1 cellular context compared by ENCODE assay signal in the genomic region with DNA sequence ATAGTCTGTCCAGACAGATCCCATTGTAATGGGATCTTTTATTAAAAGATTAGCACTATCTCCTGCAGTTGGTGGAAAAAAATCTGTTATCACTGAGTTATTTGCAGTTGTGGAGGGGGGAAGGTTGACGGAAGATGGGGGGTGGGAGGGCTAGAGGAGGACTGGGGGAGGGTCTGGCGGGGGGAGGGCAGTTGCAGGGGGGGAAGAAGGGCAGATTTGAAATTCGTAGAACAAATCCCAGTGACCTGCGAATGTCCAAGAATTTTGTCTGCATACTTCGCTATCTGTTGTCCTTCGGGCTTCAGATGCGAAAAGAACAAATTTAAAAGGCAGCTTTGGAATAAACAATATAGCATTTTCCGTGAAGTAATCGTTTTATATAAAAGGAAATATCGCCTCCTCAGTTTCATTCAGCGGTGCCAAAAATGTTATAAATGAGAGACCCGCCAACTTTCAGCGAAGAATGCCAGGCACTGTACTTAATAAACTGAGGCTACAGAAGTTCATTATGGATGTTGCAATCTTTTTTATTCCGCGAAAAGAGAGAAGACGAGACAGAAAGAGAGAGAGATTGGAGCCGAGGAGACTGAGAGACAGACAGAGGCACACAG.
A peak's percentile ranks its signal among the peaks of the same experiment; 100 is the strongest.
TF ChIP-seq lines count a peak whose summit lies in the region.

No MANE protein-coding gene starts in this region.

TF ChIP-seq in HepG2, 621 proteins besides CTCF, POLR2A, EP300 and RAD21 (continued from another document):
- TF ChIP-seq ZNF256 (CRISPR knock-in tag; conservative IDR thresholded peaks at IDR 0.05) (no peak), TEAD2 (CRISPR knock-in tag; IDR thresholded peaks at IDR 0.05) (no peak), MED1 (CRISPR knock-in tag; IDR thresholded peaks at IDR 0.05) (peak; percentile 3; the same call in 1 of the 2 replicates), ASH2L (IDR thresholded peaks at IDR 0.05; ENCODE audit: insufficient read length, low read depth, low read length) (peak; percentile 43), YEATS4 (CRISPR knock-in tag; IDR thresholded peaks at IDR 0.05; ENCODE audit: borderline replicate concordance) (no peak), ZNF33B (CRISPR knock-in tag; IDR thresholded peaks at IDR 0.05) (0 out of 2 replicates have a peak, but pooled peaks have one; percentile 11), SRY (CRISPR knock-in tag; IDR thresholded peaks at IDR 0.05) (0 out of 2 replicates have a peak, but pooled peaks have one; percentile 8), ARID4A (CRISPR knock-in tag; IDR thresholded peaks at IDR 0.05; ENCODE audit: borderline replicate concordance) (0 out of 2 replicates have a peak, but pooled peaks have one; percentile 19), ZNF337 (CRISPR knock-in tag; IDR thresholded peaks at IDR 0.05; ENCODE audit: borderline replicate concordance, low read depth) (no peak), ZNF414 (CRISPR knock-in tag; IDR thresholded peaks at IDR 0.05) (0 out of 2 replicates have a peak, but pooled peaks have one; percentile 7), HOXD1 (CRISPR knock-in tag; IDR thresholded peaks at IDR 0.05) (no peak), ZNF792 (CRISPR knock-in tag; IDR thresholded peaks at IDR 0.05) (no peak), CEBPG (CRISPR knock-in tag; IDR thresholded peaks at IDR 0.05) (peak; percentile 49; the same call in 1 of the 2 replicates), SSRP1 (CRISPR knock-in tag; IDR thresholded peaks at IDR 0.05) (0 out of 2 replicates have a peak, but pooled peaks have one; percentile 35), ATF1 (CRISPR knock-in tag; IDR thresholded peaks at IDR 0.05) (peak; percentile 28; the same call in 1 of the 2 replicates), ATRX (CRISPR knock-in tag; IDR thresholded peaks at IDR 0.05; ENCODE audit: borderline replicate concordance) (no peak), CEBPB (IDR thresholded peaks at IDR 0.05; ENCODE audit: borderline replicate concordance, low read depth, low read length) (peak; percentile 56), POLR2AphosphoS5 (IDR thresholded peaks at IDR 0.05; ENCODE audit: low read depth, low read length) (peak; percentile 11; the same call in 1 of the 2 replicates)
- TF ChIP-seq, protein P1, sequence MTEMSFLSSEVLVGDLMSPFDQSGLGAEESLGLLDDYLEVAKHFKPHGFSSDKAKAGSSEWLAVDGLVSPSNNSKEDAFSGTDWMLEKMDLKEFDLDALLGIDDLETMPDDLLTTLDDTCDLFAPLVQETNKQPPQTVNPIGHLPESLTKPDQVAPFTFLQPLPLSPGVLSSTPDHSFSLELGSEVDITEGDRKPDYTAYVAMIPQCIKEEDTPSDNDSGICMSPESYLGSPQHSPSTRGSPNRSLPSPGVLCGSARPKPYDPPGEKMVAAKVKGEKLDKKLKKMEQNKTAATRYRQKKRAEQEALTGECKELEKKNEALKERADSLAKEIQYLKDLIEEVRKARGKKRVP (CRISPR knock-in tag; IDR thresholded peaks at IDR 0.05): 0 out of 4 replicates have a peak, but pooled peaks of 1 of the 2 experiments have one; percentile 10
- TF ChIP-seq, protein P2, sequence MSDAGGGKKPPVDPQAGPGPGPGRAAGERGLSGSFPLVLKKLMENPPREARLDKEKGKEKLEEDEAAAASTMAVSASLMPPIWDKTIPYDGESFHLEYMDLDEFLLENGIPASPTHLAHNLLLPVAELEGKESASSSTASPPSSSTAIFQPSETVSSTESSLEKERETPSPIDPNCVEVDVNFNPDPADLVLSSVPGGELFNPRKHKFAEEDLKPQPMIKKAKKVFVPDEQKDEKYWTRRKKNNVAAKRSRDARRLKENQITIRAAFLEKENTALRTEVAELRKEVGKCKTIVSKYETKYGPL (CRISPR knock-in tag; IDR thresholded peaks at IDR 0.05): no peak
